Comparison of ENCODE assay signal across 14 cellular contexts in genomic region chr10:132165416-132165980, GRCh38. TPM values are rescaled to one million over a fixed set of nuclear protein-coding genes. Genes with fewer than 3 reads are reported as not detected.
DNase-seq lines count a peak whose midpoint lies in the region; ATAC-seq and TF ChIP-seq lines count a peak whose summit lies in the region.
"Had no signal": no experiment of that assay in that cellular context is flagged by ENCODE, and none has a peak within 500 bp of the region (broad histone marks: within the 10 kb centered on the region; RNA-seq: fewer than 3 reads in every experiment).

No MANE protein-coding gene starts in this region.

- H4K91ac ChIP-seq in neuronal stem cell (ENCODE audit: low read depth, low read length, poor library complexity): no peak overlapping the region

- H3K9ac ChIP-seq in neuronal stem cell (ENCODE audit: low read depth, low read length, poor library complexity): no peak overlapping the region

- 86 to 91% (median 89%) methylated on average over 11 to 21 of the region's 21 CpGs for WGBS in heart left ventricle, 4 donors
- WGBS in neuronal stem cell (ENCODE audit: extremely low coverage in 2 of 2, insufficient read length in 2 of 2, insufficient replicate concordance in 1 of 2), 2 donors: no CpG with 5 or more reads among the region's 21 CpGs

- H2BK5ac ChIP-seq in neuronal stem cell (ENCODE audit: low read length): no peak overlapping the region

- intact Hi-C loops in heart left ventricle (cut with DNase I) (no loop called here), Right ventricle myocardium inferior (cut with DNase I) (no loop called here)

- ATAC-seq in heart left ventricle (no peak), Right ventricle myocardium inferior (no peak), HG03159 (IDR thresholded peaks at IDR 0.05; ENCODE audit: unreplicated experiment) (no peak)
- ATAC-seq: GM12878 had no signal

- H3K27me3 ChIP-seq in heart left ventricle: no peaks in the 10 kb centered on the region
- peaks cover 0 to 24% (median 0%) of the 10 kb centered on the region in 3 experiments for H3K27me3 ChIP-seq in neuronal stem cell (ENCODE audit: control insufficient read depth in 3 of 3, insufficient read depth in 3 of 3, low read depth in 1 of 3, low read length in 3 of 3)

- H3K36me3 ChIP-seq in heart left ventricle: peaks cover 0 to 13% (median 0%) of the 10 kb centered on the region in 9 donors
- no peaks in the 10 kb centered on the region for H3K36me3 ChIP-seq in neuronal stem cell (replicated peaks in 1 of 2; ENCODE audit: control insufficient read depth in 2 of 2, insufficient read depth in 2 of 2, low read length in 2 of 2)

- H3K27ac ChIP-seq in heart left ventricle (no peak overlapping the region), neuronal stem cell (replicated peaks; ENCODE audit: low read length) (no peak overlapping the region)

- peak overlapping the region; percentile 38 for H3K18ac ChIP-seq in neuronal stem cell (ENCODE audit: low read length)

- TF ChIP-seq POLR2A in heart left ventricle (IDR thresholded peaks at IDR 0.05): no peak

- DNase-seq in heart left ventricle (peak in 3 of 5 donors; percentile 18 to 54 (median 20)), Right ventricle myocardium inferior (ENCODE audit: missing footprints) (no peak), chondrocyte (ENCODE audit: low spot score) (peak; percentile 85), neuronal stem cell (ENCODE audit: low spot score) (no peak), NCI-H1694 treated with DMSO at 0.1 percent for 48 hours (lab: John Stamatoyannopoulos, UW) (no peak), HT-29 (ENCODE audit: low spot score) (no peak)
- DNase-seq: 8988T; AML-193; C1 segment of cervical spinal cord; CD4-positive, alpha-beta T cell; DMS79 had no signal

- peaks cover 2% of the 10 kb centered on the region for H3K79me1 ChIP-seq in neuronal stem cell (ENCODE audit: low read depth, low read length)

- TF ChIP-seq CTCF in heart left ventricle (IDR thresholded peaks at IDR 0.05): no peak
- no peak for TF ChIP-seq CTCF in chondrocyte (IDR thresholded peaks at IDR 0.05)

- H3K9me3 ChIP-seq in heart left ventricle: no peaks in the 10 kb centered on the region
- peaks cover 0 to 2% of the 10 kb centered on the region in 2 donors for H3K9me3 ChIP-seq in neuronal stem cell (replicated peaks in 1 of 2; ENCODE audit: control insufficient read depth in 2 of 2, insufficient read depth in 1 of 2, low read depth in 1 of 2, low read length in 2 of 2)

- H3K4me3 Mint-ChIP-seq in chondrocyte (ENCODE audit: unreplicated experiment): no peak overlapping the region
- H3K4me3 Mint-ChIP-seq: CD4-positive, alpha-beta T cell; GM23338 had no signal

- H3K4me2 ChIP-seq in neuronal stem cell (ENCODE audit: insufficient read depth, low read length, poor library complexity, severe bottlenecking): no peak overlapping the region
- H3K4me2 ChIP-seq: GM23338 had no signal

- H2AFZ ChIP-seq in neuronal stem cell (ENCODE audit: low read length): no peak overlapping the region
- H2AFZ ChIP-seq: GM23338 had no signal

- H2BK15ac ChIP-seq in neuronal stem cell (ENCODE audit: low read length): no peak overlapping the region

- H3K27me3 Mint-ChIP-seq in chondrocyte (ENCODE audit: low read depth): peaks cover 3% of the 10 kb centered on the region
- H3K27me3 Mint-ChIP-seq: CD4-positive, alpha-beta T cell had no signal

- peak overlapping the region; percentile 70 for H2AK5ac ChIP-seq in neuronal stem cell (ENCODE audit: low read depth, low read length)

- peaks cover 0 to 29% (median 20%) of the 10 kb centered on the region in 12 donors for H3K4me1 ChIP-seq in heart left ventricle
- peaks cover 0 to 9% of the 10 kb centered on the region in 2 donors for H3K4me1 ChIP-seq in neuronal stem cell (ENCODE audit: control insufficient read depth in 2 of 2, insufficient read depth in 1 of 2, low read depth in 1 of 2, low read length in 2 of 2)

- H4K8ac ChIP-seq in neuronal stem cell (ENCODE audit: low read depth, low read length): no peak overlapping the region

- no peak overlapping the region for H2BK12ac ChIP-seq in neuronal stem cell (ENCODE audit: low read length)

- no peak overlapping the region for H3K27ac Mint-ChIP-seq in chondrocyte (ENCODE audit: unreplicated experiment)
- H3K27ac Mint-ChIP-seq: CD4-positive, alpha-beta T cell; GM23338 had no signal

- no peak overlapping the region for H3K23ac ChIP-seq in neuronal stem cell (ENCODE audit: low read depth, low read length, poor library complexity)

- H3K36me3 Mint-ChIP-seq in chondrocyte (ENCODE audit: low read depth): peaks cover 3% of the 10 kb centered on the region

- H3K9me3 Mint-ChIP-seq in chondrocyte (ENCODE audit: low read depth): no peaks in the 10 kb centered on the region
- H3K9me3 Mint-ChIP-seq: CD4-positive, alpha-beta T cell; GM23338 had no signal

- peaks cover 7% of the 10 kb centered on the region for H3K4me1 Mint-ChIP-seq in chondrocyte (ENCODE audit: low read depth)

- H3K4ac ChIP-seq in neuronal stem cell (ENCODE audit: low read length): no peak overlapping the region

- peak overlapping the region; percentile 61 for H2BK120ac ChIP-seq in neuronal stem cell (ENCODE audit: low read depth, low read length)

- no peak overlapping the region for H3K4me3 ChIP-seq in heart left ventricle
- H3K4me3 ChIP-seq in neuronal stem cell (ENCODE audit: low read length in 2 of 2): no peak overlapping the region
- H3K4me3 ChIP-seq: GM12878, GM23338 had no signal

- H3K14ac ChIP-seq in neuronal stem cell (ENCODE audit: low read length): no peak overlapping the region

RNA-seq across cellular contexts. Expression of gene DPYSL4, which starts 21.2 kb away (rescaled TPM):
- total RNA-seq in heart left ventricle (100 to 1,000 TPM in 1 of 9 donors, 10 to 100 TPM in 8; 13.2 to 127 (median 45.9) TPM), Right ventricle myocardium inferior (24.9 TPM), chondrocyte (19.9 to 37.6 TPM (median 35.2 TPM) in 3 replicates)
- polyA plus RNA-seq in heart left ventricle: 10 to 100 TPM in 1 of 2 donors, 1 to 10 TPM in 1; 4.0 to 33.1 TPM
- polyA plus RNA-seq in neuronal stem cell (2013, experiment 1 of 2): 27.1 TPM
- 25.4 TPM for polyA plus RNA-seq in neuronal stem cell (2013, experiment 2 of 2)
- total RNA-seq in HT-29 (2014; rRNA removed; shearing (Covaris generic)): 0.05 TPM in 1 of 2 replicates, not detected in the other

Comparison
In these comparisons a context has a peak if more than half of its experiments do, and no peak if none do; other contexts are left out.
1. DNase-seq: peak in heart left ventricle (3 of 5) and chondrocyte (single experiment); none in Right ventricle myocardium inferior (single experiment), neuronal stem cell (single experiment), NCI-H1694 treated with DMSO at 0.1 percent for 48 hours (single experiment) and HT-29 (single experiment).
2. RNA of gene DPYSL4, which starts 21.2 kb away (total RNA-seq): 13.2 to 127 TPM in heart left ventricle, 19.9 to 37.6 TPM in chondrocyte and 24.9 TPM in Right ventricle myocardium inferior (single experiment); 0.05 TPM in HT-29; every median in the first group is over 10 times any median in the second.